In the genomic region with DNA sequence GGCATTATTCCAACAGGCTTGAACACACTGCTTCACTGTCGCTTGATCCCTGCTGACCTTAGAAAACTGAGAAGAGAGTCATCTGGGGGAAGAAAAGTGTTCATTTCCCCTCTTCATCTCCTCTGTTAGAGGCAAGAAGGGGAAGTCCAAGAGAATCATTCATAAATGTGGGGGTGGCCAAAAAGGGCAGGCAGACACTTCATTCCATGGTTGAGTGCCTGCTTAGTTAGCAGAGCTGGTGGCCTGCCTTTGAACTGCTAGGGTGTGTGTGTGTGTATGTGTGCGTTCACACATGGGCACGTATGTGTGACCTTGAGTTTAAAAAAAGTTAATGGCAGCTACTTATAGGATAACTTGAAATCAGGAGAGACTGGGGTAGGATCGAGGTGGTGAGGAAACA, we compare ENCODE assay signal across 11 cellular contexts. TPM values are rescaled to one million over a fixed set of nuclear protein-coding genes. Genes with fewer than 3 reads are reported as not detected.
DNase-seq lines count a peak whose midpoint lies in the region; ATAC-seq lines count a peak whose summit lies in the region.
"Had no signal": no experiment of that assay in that cellular context is flagged by ENCODE, and none has a peak within 500 bp of the region (broad histone marks: within the 10 kb centered on the region; RNA-seq: fewer than 3 reads in every experiment).

No MANE protein-coding gene starts in this region.

- peaks cover 10 to 20% (median 14%) of the 10 kb centered on the region in 3 donors for H3K27me3 Mint-ChIP-seq in naive B cell
- peaks cover 75% of the 10 kb centered on the region for H3K27me3 Mint-ChIP-seq in activated CD8-positive, alpha-beta memory T cell treated with anti-CD3 and anti-CD28 coated beads, Interleukin-2, amount 10 ng/mL, durations not matched to agents 7 days and 5 days

- no peaks in the 10 kb centered on the region for H3K9me3 Mint-ChIP-seq in naive B cell
- H3K9me3 Mint-ChIP-seq in activated CD8-positive, alpha-beta memory T cell treated with anti-CD3 and anti-CD28 coated beads, Interleukin-2, amount 10 ng/mL, durations not matched to agents 7 days and 5 days (ENCODE audit: low read depth) = no peaks in the 10 kb centered on the region

- intact Hi-C loops in Right ventricle myocardium superior (cut with DNase I) = no loop called here

- CTCF ChIA-PET in activated CD8-positive, alpha-beta memory T cell treated with anti-CD3 and anti-CD28 coated beads, Interleukin-2, amount 10 ng/mL, durations not matched to agents 7 days and 5 days (lab: Charles Lee) = interaction anchor here (5.3 kb wide), 1 partner anchor 129 kb away, joined by 95 read pairs; no protein-coding TSS in a partner anchor

- H3K4me3 Mint-ChIP-seq in naive B cell = peak overlapping the region in 1 of 8 donors; percentile 45
- H3K4me3 Mint-ChIP-seq in activated CD8-positive, alpha-beta memory T cell treated with anti-CD3 and anti-CD28 coated beads, Interleukin-2, amount 10 ng/mL, durations not matched to agents 7 days and 5 days = no peak overlapping the region

- H3K4me1 Mint-ChIP-seq in naive B cell = peaks cover 6 to 16% (median 13%) of the 10 kb centered on the region in 3 donors
- H3K4me1 Mint-ChIP-seq in activated CD8-positive, alpha-beta memory T cell treated with anti-CD3 and anti-CD28 coated beads, Interleukin-2, amount 10 ng/mL, durations not matched to agents 7 days and 5 days = no peaks in the 10 kb centered on the region

- no peaks in the 10 kb centered on the region for H3K36me3 Mint-ChIP-seq in naive B cell
- H3K36me3 Mint-ChIP-seq in activated CD8-positive, alpha-beta memory T cell treated with anti-CD3 and anti-CD28 coated beads, Interleukin-2, amount 10 ng/mL, durations not matched to agents 7 days and 5 days = no peaks in the 10 kb centered on the region

- ATAC-seq in GM18867 (IDR thresholded peaks at IDR 0.05; ENCODE audit: unreplicated experiment) (peak; percentile 97), GM21619 (IDR thresholded peaks at IDR 0.05; ENCODE audit: unreplicated experiment) (peak; percentile 99), HG03460 (IDR thresholded peaks at IDR 0.05; ENCODE audit: unreplicated experiment) (peak; percentile 100), naive B cell (ENCODE audit: low read depth in 2 of 2) (peak; percentile 99), Right ventricle myocardium superior (ENCODE audit: poor library complexity) (no peak)
- ATAC-seq in activated CD8-positive, alpha-beta memory T cell treated with anti-CD3 and anti-CD28 coated beads, Interleukin-2, amount 10 ng/mL, durations not matched to agents 7 days and 5 days = no peak

- DNase-seq in naive B cell (peak; percentile 42), NCI-H2227 treated with DMSO at 0.1 percent for 48 hours (lab: John Stamatoyannopoulos, UW) (no peak), NCI-H2029 (lab: John Stamatoyannopoulos, UW) (no peak), Right ventricle myocardium superior (no peak)
- DNase-seq in activated CD8-positive, alpha-beta memory T cell treated with anti-CD3 and anti-CD28 coated beads, Interleukin-2, amount 10 ng/mL, durations not matched to agents 7 days and 5 days = no peak
- DNase-seq: NCI-H187, T-helper 9 cell had no signal

- H3K27ac Mint-ChIP-seq in naive B cell = peak overlapping the region in 4 of 6 donors; percentile 16 to 71 (median 63)
- no peak overlapping the region for H3K27ac Mint-ChIP-seq in activated CD8-positive, alpha-beta memory T cell treated with anti-CD3 and anti-CD28 coated beads, Interleukin-2, amount 10 ng/mL, durations not matched to agents 7 days and 5 days

RNA-seq across cellular contexts. Expression of gene RFPL4B, which starts 39.4 kb away (rescaled TPM):
- polyA plus RNA-seq in naive B cell (ENCODE audit: low read depth in 6 of 6) = not detected
- total RNA-seq in Right ventricle myocardium superior = not detected
- total RNA-seq in activated CD8-positive, alpha-beta memory T cell treated with anti-CD3 and anti-CD28 coated beads, Interleukin-2, amount 10 ng/mL, durations not matched to agents 7 days and 5 days = not detected
- total RNA-seq: bronchial epithelial cell had no signal

RNA-seq across cellular contexts. Expression of gene LAMA4, which starts 53.3 kb away (rescaled TPM):
- polyA plus RNA-seq in naive B cell (ENCODE audit: low read depth in 6 of 6) = not detected
- total RNA-seq in Right ventricle myocardium superior = 71.1 TPM
- total RNA-seq in activated CD8-positive, alpha-beta memory T cell treated with anti-CD3 and anti-CD28 coated beads, Interleukin-2, amount 10 ng/mL, durations not matched to agents 7 days and 5 days = not detected

Comparison
In these comparisons a context has a peak if more than half of its experiments do, and no peak if none do; other contexts are left out.
1. ATAC-seq: peak in GM18867 (single experiment), GM21619 (single experiment), HG03460 (single experiment) and naive B cell (2 of 2); none in Right ventricle myocardium superior (single experiment) and activated CD8-positive, alpha-beta memory T cell treated with anti-CD3 and anti-CD28 coated beads, Interleukin-2, amount 10 ng/mL, durations not matched to agents 7 days and 5 days (single experiment).
2. RNA of gene LAMA4, which starts 53.3 kb away (total RNA-seq): 71.1 TPM in Right ventricle myocardium superior (single experiment); not detected in activated CD8-positive, alpha-beta memory T cell treated with anti-CD3 and anti-CD28 coated beads, Interleukin-2, amount 10 ng/mL, durations not matched to agents 7 days and 5 days; every median in the first group is over 10 times any median in the second.